Comparison of ENCODE assay signal across 11 cellular contexts in the genomic region with DNA sequence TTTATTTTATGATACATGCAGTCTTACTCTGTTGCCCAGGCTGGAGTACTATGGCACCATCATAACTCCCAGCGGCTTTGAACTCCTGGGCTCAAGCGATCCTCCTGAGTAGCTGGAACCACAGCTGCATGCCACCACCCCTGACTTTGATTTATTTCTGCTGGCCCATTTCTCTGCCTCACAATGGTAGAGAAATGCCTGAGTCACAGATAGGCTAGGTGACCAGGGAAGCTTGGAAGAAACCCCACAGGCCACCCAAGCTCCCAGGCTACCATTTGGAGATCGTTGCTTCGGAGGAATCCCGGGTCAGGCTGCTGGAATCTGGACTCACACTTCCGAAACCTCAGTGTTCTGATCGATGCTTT. TPM values are rescaled to one million over a fixed set of nuclear protein-coding genes. Genes with fewer than 3 reads are reported as not detected.
DNase-seq lines count a peak whose midpoint lies in the region; ATAC-seq, FAIRE-seq and TF ChIP-seq lines count a peak whose summit lies in the region.
"Had no signal": no experiment of that assay in that cellular context is flagged by ENCODE, and none has a peak within 500 bp of the region (broad histone marks: within the 10 kb centered on the region; RNA-seq: fewer than 3 reads in every experiment).

No MANE protein-coding gene starts in this region.

- no peak for TF ChIP-seq POLR2A in HCT116 (IDR thresholded peaks at IDR 0.05; ENCODE audit: borderline replicate concordance, extremely low read depth, insufficient read depth, insufficient read length)

- H3K27ac ChIP-seq in HCT116 (ENCODE audit: low read depth, low read length), result peak overlapping the region; percentile 78
- H3K27ac ChIP-seq: dorsolateral prefrontal cortex, gastrocnemius medialis had no signal

- 0 out of 6 replicates have a peak, but pooled peaks of 1 of the 3 experiments have one; percentile 3 for TF ChIP-seq CTCF in HCT116 (IDR thresholded peaks at IDR 0.05 in 2 of 3, conservative IDR thresholded peaks at IDR 0.05 in 1 of 3; ENCODE audit: borderline replicate concordance in 1 of 3, insufficient read depth in 1 of 3, low read depth in 2 of 3, low read length in 2 of 3)
- TF ChIP-seq CTCF in BE2C (IDR thresholded peaks at IDR 0.05; ENCODE audit: low read depth, low read length), result no peak

- no peaks in the 10 kb centered on the region for H3K9me3 ChIP-seq in HCT116 (ENCODE audit: control insufficient read depth in 1 of 2, insufficient read depth in 1 of 2, low read depth in 1 of 2, low read length in 2 of 2)
- no peaks in the 10 kb centered on the region for H3K9me3 ChIP-seq in BE2C
- H3K9me3 ChIP-seq: gastrocnemius medialis had no signal

- H3K36me3 ChIP-seq in HCT116 (ENCODE audit: control insufficient read depth in 1 of 2, insufficient read depth in 2 of 2, low read length in 2 of 2) (no peaks in the 10 kb centered on the region), BE2C (no peaks in the 10 kb centered on the region)
- H3K36me3 ChIP-seq: gastrocnemius medialis had no signal

- CTCF ChIA-PET in HCT116 (lab: Charles Lee), result interaction anchor here (0.7 to 4.8 kb wide), 9 partner anchors 11 to 462 kb away, joined by 3 to 31 read pairs (median 5); partner anchors contain the start of gene BAIAP2L1

- peak overlapping the region; percentile 28 to 41 for H3K4me3 ChIP-seq in HCT116 (replicated peaks in 1 of 2; ENCODE audit: low read depth in 1 of 2, low read length in 2 of 2)
- no peak overlapping the region for H3K4me3 ChIP-seq in BE2C (ENCODE audit: low read depth, low read length)
- H3K4me3 ChIP-seq: dorsolateral prefrontal cortex, gastrocnemius medialis had no signal

- POLR2A ChIA-PET in HCT116 (lab: Charles Lee), result interaction anchor here (1.2 to 1.6 kb wide), 3 partner anchors 10 to 404 kb away, joined by 4 to 11 read pairs (median 4); partner anchors contain the start of gene BAIAP2L1

- H3K4me1 ChIP-seq in HCT116 (ENCODE audit: control insufficient read depth in 1 of 2, insufficient read depth in 2 of 2, low read length in 2 of 2) (peaks cover 30 to 56% of the 10 kb centered on the region in 2 experiments), BE2C (no peaks in the 10 kb centered on the region)
- H3K4me1 ChIP-seq: gastrocnemius medialis had no signal

- peak overlapping the region; percentile 78 for H3K4me2 ChIP-seq in HCT116 (ENCODE audit: low read length)

- H2AFZ ChIP-seq in HCT116 (ENCODE audit: low read depth, low read length, poor library complexity, severe bottlenecking), result peak overlapping the region; percentile 55

- ATAC-seq in HCT116, result peak; percentile 28
- ATAC-seq: gastrocnemius medialis had no signal

- DNase-seq in HCT116 (ENCODE audit: low read depth, low spot score) (peak; percentile 47), amniotic epithelial cell (ENCODE audit: low read depth) (peak; percentile 31), hepatic stellate cell (ENCODE audit: low spot score) (peak; percentile 49), urothelium cell line (ENCODE audit: low spot score) (peak; percentile 82), BE2C (no peak), cortex of kidney (lab: John Stamatoyannopoulos, UW) (no peak)
- no peak for DNase-seq in stimulated activated CD4-positive, alpha-beta T cell treated with anti-CD3 and anti-CD28 coated beads, Interleukin-4, amount 100 ng/mL, for 24 hours
- DNase-seq: dorsolateral prefrontal cortex, gastrocnemius medialis, NCI-H2107 had no signal

- intact Hi-C loops in HCT116 (cut with micrococcal nuclease), result loop anchor here (2.0 kb wide), 1 partner anchor 123 kb away; no protein-coding TSS in a partner anchor

- no peaks in the 10 kb centered on the region for H3K79me2 ChIP-seq in HCT116 (ENCODE audit: insufficient read depth, low read length)

- no peak for TF ChIP-seq RAD21 in HCT116 (IDR thresholded peaks at IDR 0.05; ENCODE audit: low read depth)

- RAD21 ChIA-PET in HCT116 (lab: Charles Lee; ENCODE audit: low non-redundant PET in 1 of 2, low total read pairs in 2 of 2, uncharacterized antibody in 2 of 2, unreplicated experiment in 2 of 2), result interaction anchor here in 1 of 2 experiments (0.9 kb wide), 1 partner anchor 17 kb away, joined by 3 read pairs; the partner anchor contains the start of gene BAIAP2L1

- H3K9me2 ChIP-seq in HCT116 (ENCODE audit: insufficient read depth), result no peaks in the 10 kb centered on the region

- FAIRE-seq in urothelium cell line (lab: Jason Lieb, UNC), result no peak
- FAIRE-seq: islet of Langerhans had no signal

- H4K20me1 ChIP-seq in HCT116 (ENCODE audit: insufficient read depth), result no peaks in the 10 kb centered on the region

- BruUV-seq in HCT116 (replicated peaks; lab: Mats Ljungman, UMichigan), result no TSS peak

- H3K9ac ChIP-seq in HCT116 (ENCODE audit: low read length), result peak overlapping the region; percentile 58

- H3K27me3 ChIP-seq in HCT116 (ENCODE audit: insufficient read depth, low read length) (no peaks in the 10 kb centered on the region), BE2C (no peaks in the 10 kb centered on the region)
- H3K27me3 ChIP-seq: gastrocnemius medialis had no signal

TF ChIP-seq in HCT116, 20 proteins besides CTCF, POLR2A, EP300 and RAD21:
- TF ChIP-seq, protein P1, sequence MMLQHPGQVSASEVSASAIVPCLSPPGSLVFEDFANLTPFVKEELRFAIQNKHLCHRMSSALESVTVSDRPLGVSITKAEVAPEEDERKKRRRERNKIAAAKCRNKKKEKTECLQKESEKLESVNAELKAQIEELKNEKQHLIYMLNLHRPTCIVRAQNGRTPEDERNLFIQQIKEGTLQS (IDR thresholded peaks at IDR 0.05), result no peak
- TF ChIP-seq YY1 (IDR thresholded peaks at IDR 0.05; ENCODE audit: extremely low read depth, insufficient replicate concordance, low read depth, low read length), result peak; percentile 4

RNA-seq across cellular contexts. Expression of gene BAIAP2L1, which starts 17.4 kb away (rescaled TPM):
- total RNA-seq in HCT116 (2021; ENCODE audit: unreplicated experiment), result 61.2 TPM
- polyA plus RNA-seq in HCT116 (2012), result 50.5 and 53.8 TPM in 2 replicates
- 0.22 TPM for polyA plus RNA-seq in BE2C (2012; ENCODE audit: insufficient read depth, insufficient read length, low read depth)

Comparison
In these comparisons a context has a peak if more than half of its experiments do, and no peak if none do; other contexts are left out.
1. DNase-seq: peak in HCT116 (single experiment), amniotic epithelial cell (single experiment), hepatic stellate cell (single experiment) and urothelium cell line (single experiment); none in BE2C (single experiment), cortex of kidney (single experiment) and stimulated activated CD4-positive, alpha-beta T cell treated with anti-CD3 and anti-CD28 coated beads, Interleukin-4, amount 100 ng/mL, for 24 hours (single experiment).